In genomic region chr19:7197169-7197759, GRCh38 we compare ENCODE assay signal across 1 cellular context.
A peak's percentile ranks its signal among the peaks of the same experiment; 100 is the strongest.
TF ChIP-seq lines count a peak whose summit lies in the region.

No MANE protein-coding gene starts in this region.

TF ChIP-seq in HepG2, 621 proteins besides CTCF, POLR2A, EP300 and RAD21 (continued from another document and continues in another):
- TF ChIP-seq ZBTB43 (CRISPR knock-in tag; conservative IDR thresholded peaks at IDR 0.05) (peak; percentile 98), HOXA7 (CRISPR knock-in tag; IDR thresholded peaks at IDR 0.05) (no peak), ARID5B (CRISPR knock-in tag; IDR thresholded peaks at IDR 0.05) (peak; percentile 10; the same call in 1 of the 2 replicates), MBD4 (IDR thresholded peaks at IDR 0.05; ENCODE audit: borderline replicate concordance, low read length) (no peak), ZNF773 (CRISPR knock-in tag; IDR thresholded peaks at IDR 0.05; ENCODE audit: borderline replicate concordance) (0 out of 2 replicates have a peak, but pooled peaks have one; percentile 53), SOX13 (IDR thresholded peaks at IDR 0.05) (no peak), SOX13 (CRISPR knock-in tag; conservative IDR thresholded peaks at IDR 0.05 in 1 of 2, IDR thresholded peaks at IDR 0.05 in 1 of 2) (no peak), PAX8 (CRISPR knock-in tag; IDR thresholded peaks at IDR 0.05; ENCODE audit: borderline replicate concordance) (no peak), CHD4 (IDR thresholded peaks at IDR 0.05; ENCODE audit: borderline replicate concordance, low read length) (peak; percentile 96), RARA (CRISPR knock-in tag; IDR thresholded peaks at IDR 0.05) (no peak), TOE1 (CRISPR knock-in tag; IDR thresholded peaks at IDR 0.05) (no peak), ZSCAN30 (CRISPR knock-in tag; IDR thresholded peaks at IDR 0.05) (no peak), MTA1 (CRISPR knock-in tag; IDR thresholded peaks at IDR 0.05; ENCODE audit: borderline replicate concordance) (no peak; the same call in 1 of the 2 replicates), ZNF562 (CRISPR knock-in tag; IDR thresholded peaks at IDR 0.05; ENCODE audit: borderline replicate concordance) (no peak), PCBP2 (optimal IDR thresholded peaks at IDR 0.05; ENCODE audit: low read depth, low read length, poor library complexity, severe bottlenecking) (no peak), ZNF563 (CRISPR knock-in tag; IDR thresholded peaks at IDR 0.05) (peak; percentile 47; the same call in 1 of the 2 replicates), MAZ (IDR thresholded peaks at IDR 0.05; ENCODE audit: borderline replicate concordance, low read depth, low read length) (peak; percentile 92; the same call in 1 of the 2 replicates), MAZ (CRISPR knock-in tag; IDR thresholded peaks at IDR 0.05; ENCODE audit: low read depth) (0 out of 2 replicates have a peak, but pooled peaks have one; percentile 7), SAFB2 (CRISPR knock-in tag; IDR thresholded peaks at IDR 0.05; ENCODE audit: borderline replicate concordance, low read depth) (no peak), ZNF292 (CRISPR knock-in tag; IDR thresholded peaks at IDR 0.05; ENCODE audit: borderline replicate concordance, low read depth) (peak; percentile 35; the same call in 1 of the 2 replicates), CHCHD3 (CRISPR knock-in tag; IDR thresholded peaks at IDR 0.05) (no peak), ZNF230 (CRISPR knock-in tag; IDR thresholded peaks at IDR 0.05) (no peak), KLF15 (CRISPR knock-in tag; IDR thresholded peaks at IDR 0.05; ENCODE audit: borderline replicate concordance) (0 out of 2 replicates have a peak, but pooled peaks have one; percentile 11), BORCS8-MEF2B (CRISPR knock-in tag; IDR thresholded peaks at IDR 0.05) (no peak), ZIK1 (CRISPR knock-in tag; IDR thresholded peaks at IDR 0.05; ENCODE audit: borderline replicate concordance, low read depth) (no peak), ZNF367 (CRISPR knock-in tag; IDR thresholded peaks at IDR 0.05; ENCODE audit: borderline replicate concordance) (no peak), PITX1 (CRISPR knock-in tag; IDR thresholded peaks at IDR 0.05) (peak; percentile 60), BRCA1 (CRISPR knock-in tag; IDR thresholded peaks at IDR 0.05) (0 out of 2 replicates have a peak, but pooled peaks have one; percentile 33), ZNF687 (CRISPR knock-in tag; IDR thresholded peaks at IDR 0.05) (peak; percentile 77), ETV5 (CRISPR knock-in tag; IDR thresholded peaks at IDR 0.05; ENCODE audit: borderline replicate concordance) (peak; percentile 68; the same call in 1 of the 2 replicates), KMT2A (CRISPR knock-in tag; IDR thresholded peaks at IDR 0.05) (no peak), SP2 (CRISPR knock-in tag; IDR thresholded peaks at IDR 0.05) (peak; percentile 59), ZBTB8A (CRISPR knock-in tag; IDR thresholded peaks at IDR 0.05; ENCODE audit: borderline replicate concordance, low read depth) (no peak), XBP1 (CRISPR knock-in tag; IDR thresholded peaks at IDR 0.05) (no peak), RXRB (CRISPR knock-in tag; IDR thresholded peaks at IDR 0.05; ENCODE audit: borderline replicate concordance) (peak; percentile 9; the same call in 1 of the 2 replicates), FOXO1 (CRISPR knock-in tag; IDR thresholded peaks at IDR 0.05) (no peak), FOXC1 (CRISPR knock-in tag; IDR thresholded peaks at IDR 0.05; ENCODE audit: borderline replicate concordance) (peak; percentile 61; the same call in 1 of the 2 replicates), MYPOP (CRISPR knock-in tag; IDR thresholded peaks at IDR 0.05) (peak; percentile 70; the same call in 1 of the 2 replicates), NR2C2 (CRISPR knock-in tag; IDR thresholded peaks at IDR 0.05; ENCODE audit: borderline replicate concordance) (no peak), ZNF615 (CRISPR knock-in tag; IDR thresholded peaks at IDR 0.05; ENCODE audit: borderline replicate concordance) (no peak), ZFP37 (CRISPR knock-in tag; IDR thresholded peaks at IDR 0.05; ENCODE audit: borderline replicate concordance) (no peak), THAP11 (CRISPR knock-in tag; IDR thresholded peaks at IDR 0.05) (peak; percentile 44), ZBTB20 (CRISPR knock-in tag; IDR thresholded peaks at IDR 0.05; ENCODE audit: borderline replicate concordance, low read depth) (no peak), ELF1 (CRISPR knock-in tag; IDR thresholded peaks at IDR 0.05) (no peak), ZNF710 (CRISPR knock-in tag; IDR thresholded peaks at IDR 0.05; ENCODE audit: borderline replicate concordance) (peak; percentile 70; the same call in 1 of the 2 replicates), ELF3 (CRISPR knock-in tag; IDR thresholded peaks at IDR 0.05) (no peak), ASH2L (IDR thresholded peaks at IDR 0.05; ENCODE audit: insufficient read length, low read depth, low read length) (peak; percentile 98), GMEB2 (CRISPR knock-in tag; IDR thresholded peaks at IDR 0.05; ENCODE audit: low read depth) (no peak), ZNF556 (CRISPR knock-in tag; IDR thresholded peaks at IDR 0.05; ENCODE audit: borderline replicate concordance) (no peak), PHF8 (CRISPR knock-in tag; IDR thresholded peaks at IDR 0.05) (no peak), SOX6 (IDR thresholded peaks at IDR 0.05) (no peak), SOX6 (CRISPR knock-in tag; IDR thresholded peaks at IDR 0.05) (peak; percentile 63; the same call in 1 of the 2 replicates), ZFP90 (CRISPR knock-in tag; IDR thresholded peaks at IDR 0.05; ENCODE audit: borderline replicate concordance) (peak; percentile 82; the same call in 1 of the 2 replicates), SPEN (CRISPR knock-in tag; IDR thresholded peaks at IDR 0.05; ENCODE audit: low read depth) (peak; percentile 34; the same call in 1 of the 2 replicates), TBP (CRISPR knock-in tag; IDR thresholded peaks at IDR 0.05) (no peak), ZMYM2 (CRISPR knock-in tag; IDR thresholded peaks at IDR 0.05) (peak; percentile 90), MTF2 (CRISPR knock-in tag; IDR thresholded peaks at IDR 0.05; ENCODE audit: borderline replicate concordance) (no peak; the same call in 1 of the 2 replicates), NCOA5 (CRISPR knock-in tag; IDR thresholded peaks at IDR 0.05) (no peak), CAMTA2 (CRISPR knock-in tag; IDR thresholded peaks at IDR 0.05; ENCODE audit: borderline replicate concordance) (no peak), ZBTB7B (CRISPR knock-in tag; IDR thresholded peaks at IDR 0.05) (peak; percentile 21; the same call in 1 of the 2 replicates), ZNF451 (CRISPR knock-in tag; IDR thresholded peaks at IDR 0.05) (0 out of 2 replicates have a peak, but pooled peaks have one; percentile 16), IKZF1 (IDR thresholded peaks at IDR 0.05) (no peak)
